8 cellular contexts compared by ENCODE assay signal in genomic region chr11:9314291-9315077, GRCh38. TPM values are rescaled to one million over a fixed set of nuclear protein-coding genes. Genes with fewer than 3 reads are reported as not detected.
A peak's percentile ranks its signal among the peaks of the same experiment; 100 is the strongest.
DNase-seq lines count a peak whose midpoint lies in the region; ATAC-seq and TF ChIP-seq lines count a peak whose summit lies in the region.

Gene TMEM41B (minus strand): TSS chr11:9314593. CDS start chr11:9314441, 152 bp downstream.

- POLR2A ChIA-PET in HEK293T (lab: Yijun Ruan, JAX), result interaction anchor here (0.7 to 3.1 kb wide), 9 partner anchors 12 to 990 kb away, joined by 3 to 14 read pairs (median 8); partner anchors contain the start of genes ADM, DENND5A, IPO7 and ZNF143

- peak within 1 kb of the TSS; percentile 83 to 98 for H3K4me3 ChIP-seq in gastroesophageal sphincter

- intact Hi-C loops in activated naive CD4-positive, alpha-beta T cell treated with anti-CD3 and anti-CD28 coated beads for 36 hours (cut with micrococcal nuclease), result loop anchor here (1.0 to 5.0 kb wide), 9 partner anchors 50 to 1327 kb away; partner anchors contain the start of genes EIF3F, IPO7, TMEM9B and WEE1

- peak within 1 kb of the TSS; percentile 92 for H3K27ac Mint-ChIP-seq in activated naive CD4-positive, alpha-beta T cell treated with anti-CD3 and anti-CD28 coated beads for 36 hours

- H3K9me3 Mint-ChIP-seq in activated naive CD4-positive, alpha-beta T cell treated with anti-CD3 and anti-CD28 coated beads for 36 hours, result no peaks in the 10 kb centered on the region

- ATAC-seq in gastroesophageal sphincter, result peak; percentile 99

- H3K4me3 Mint-ChIP-seq in activated naive CD4-positive, alpha-beta T cell treated with anti-CD3 and anti-CD28 coated beads for 36 hours, result peak within 1 kb of the TSS; percentile 99

- CTCF ChIA-PET in HEK293T (lab: Yijun Ruan, JAX), result interaction anchor here (0.7 to 1.1 kb wide), 2 partner anchors 28 to 1359 kb away, joined by 4 read pairs; no protein-coding TSS in a partner anchor
- CTCF ChIA-PET in activated naive CD4-positive, alpha-beta T cell treated with anti-CD3 and anti-CD28 coated beads for 36 hours (lab: Charles Lee), result interaction anchor here (0.8 to 1.6 kb wide), 4 partner anchors 8 to 177 kb away, joined by 3 to 6 read pairs (median 3); no protein-coding TSS in a partner anchor

- peaks cover 0 to 36% (median 0%) of the 10 kb centered on the region in 3 donors for H3K4me1 ChIP-seq in gastroesophageal sphincter

- peaks cover 13% of the 10 kb centered on the region for H3K27me3 Mint-ChIP-seq in activated naive CD4-positive, alpha-beta T cell treated with anti-CD3 and anti-CD28 coated beads for 36 hours (ENCODE audit: low read depth)

- peaks cover 16% of the 10 kb centered on the region for H3K36me3 Mint-ChIP-seq in activated naive CD4-positive, alpha-beta T cell treated with anti-CD3 and anti-CD28 coated beads for 36 hours (ENCODE audit: low read depth)

- peaks cover 10% of the 10 kb centered on the region for H3K27me3 ChIP-seq in gastroesophageal sphincter

- in situ Hi-C loops in SK-MEL-5 (cut with HindIII; ENCODE audit: low pct_unique_long_range_greater_than_20kb, low sequenced_read_pairs), result no loop called here

- TF ChIP-seq EP300 in gastroesophageal sphincter (IDR thresholded peaks at IDR 0.05), result no peak

- WGBS in gastroesophageal sphincter (ENCODE audit: low coverage in 1 of 2), 2 donors, result 0% methylated on average over 1 to 5 of the region's 71 CpGs

- H3K9me3 ChIP-seq in gastroesophageal sphincter, result no peaks in the 10 kb centered on the region

- DNase-seq in GF-D8 (lab: John Stamatoyannopoulos, UW) (peak; percentile 84), HEK293T (ENCODE audit: extremely low spot score) (peak; percentile 99), MV-4-11 (lab: John Stamatoyannopoulos, UW) (peak; percentile 99), SK-MEL-5 (ENCODE audit: low read depth, low spot score) (peak; percentile 98), non-pigmented ciliary epithelial cell (ENCODE audit: low read depth) (peak; percentile 97), superior temporal gyrus (ENCODE audit: extremely low spot score) (peak; percentile 96)
- peak; percentile 99 for DNase-seq in activated naive CD4-positive, alpha-beta T cell treated with anti-CD3 and anti-CD28 coated beads for 36 hours

- peak; percentile 54 to 66 for TF ChIP-seq POLR2A in gastroesophageal sphincter (IDR thresholded peaks at IDR 0.05)

- TF ChIP-seq CTCF in gastroesophageal sphincter (IDR thresholded peaks at IDR 0.05), result peak in 1 of 4 experiments; percentile 43

- peak within 1 kb of the TSS; percentile 77 to 90 (median 84) for H3K27ac ChIP-seq in gastroesophageal sphincter

- H3K36me3 ChIP-seq in gastroesophageal sphincter, result no peaks in the 10 kb centered on the region

- H3K4me1 Mint-ChIP-seq in activated naive CD4-positive, alpha-beta T cell treated with anti-CD3 and anti-CD28 coated beads for 36 hours (ENCODE audit: low read depth), result peaks cover 37% of the 10 kb centered on the region

TF ChIP-seq in HEK293T, 16 proteins besides CTCF, POLR2A, EP300 and RAD21:
- TF ChIP-seq SUZ12 (IDR thresholded peaks at IDR 0.05) (no peak), SP1 (IDR thresholded peaks at IDR 0.05) (no peak), BHLHE40 (IDR thresholded peaks at IDR 0.05; ENCODE audit: borderline replicate concordance) (no peak), HDGF (IDR thresholded peaks at IDR 0.05; ENCODE audit: borderline replicate concordance) (0 out of 2 replicates have a peak, but pooled peaks have one; percentile 81), FOXM1 (IDR thresholded peaks at IDR 0.05; ENCODE audit: borderline replicate concordance) (no peak), ELF4 (IDR thresholded peaks at IDR 0.05) (peak; percentile 92)
- TF ChIP-seq, protein P1, sequence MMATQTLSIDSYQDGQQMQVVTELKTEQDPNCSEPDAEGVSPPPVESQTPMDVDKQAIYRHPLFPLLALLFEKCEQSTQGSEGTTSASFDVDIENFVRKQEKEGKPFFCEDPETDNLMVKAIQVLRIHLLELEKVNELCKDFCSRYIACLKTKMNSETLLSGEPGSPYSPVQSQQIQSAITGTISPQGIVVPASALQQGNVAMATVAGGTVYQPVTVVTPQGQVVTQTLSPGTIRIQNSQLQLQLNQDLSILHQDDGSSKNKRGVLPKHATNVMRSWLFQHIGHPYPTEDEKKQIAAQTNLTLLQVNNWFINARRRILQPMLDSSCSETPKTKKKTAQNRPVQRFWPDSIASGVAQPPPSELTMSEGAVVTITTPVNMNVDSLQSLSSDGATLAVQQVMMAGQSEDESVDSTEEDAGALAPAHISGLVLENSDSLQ (IDR thresholded peaks at IDR 0.05), result 0 out of 2 replicates have a peak, but pooled peaks have one; percentile 21

RNA-seq across cellular contexts. Expression of gene TMEM41B, which starts in this region (rescaled TPM):
- total RNA-seq in SK-MEL-5 (2014; rRNA removed; shearing (Covaris generic)), result 35.4 and 54.2 TPM in 2 replicates
- polyA plus RNA-seq in SK-MEL-5 (2015; cell fraction: cytosol; rRNA removed), result 30.9 and 35.9 TPM in 2 replicates
- 55.5 and 84.5 TPM in 2 replicates for polyA plus RNA-seq in SK-MEL-5 (2015; cell fraction: nucleus; rRNA removed)
- 10 to 100 TPM; 27.8 to 30.5 TPM for total RNA-seq in activated naive CD4-positive, alpha-beta T cell treated with anti-CD3 and anti-CD28 coated beads for 36 hours
- 10 to 100 TPM; 14.4 to 23.5 (median 16.9) TPM for total RNA-seq in gastroesophageal sphincter

Comparison
In these comparisons a context has a peak if more than half of its experiments do, and no peak if none do; other contexts are left out.
1. Peak in every context shown above with its lines: DNase-seq, ATAC-seq, H3K4me3 ChIP-seq and H3K27ac ChIP-seq.